In the genomic region with DNA sequence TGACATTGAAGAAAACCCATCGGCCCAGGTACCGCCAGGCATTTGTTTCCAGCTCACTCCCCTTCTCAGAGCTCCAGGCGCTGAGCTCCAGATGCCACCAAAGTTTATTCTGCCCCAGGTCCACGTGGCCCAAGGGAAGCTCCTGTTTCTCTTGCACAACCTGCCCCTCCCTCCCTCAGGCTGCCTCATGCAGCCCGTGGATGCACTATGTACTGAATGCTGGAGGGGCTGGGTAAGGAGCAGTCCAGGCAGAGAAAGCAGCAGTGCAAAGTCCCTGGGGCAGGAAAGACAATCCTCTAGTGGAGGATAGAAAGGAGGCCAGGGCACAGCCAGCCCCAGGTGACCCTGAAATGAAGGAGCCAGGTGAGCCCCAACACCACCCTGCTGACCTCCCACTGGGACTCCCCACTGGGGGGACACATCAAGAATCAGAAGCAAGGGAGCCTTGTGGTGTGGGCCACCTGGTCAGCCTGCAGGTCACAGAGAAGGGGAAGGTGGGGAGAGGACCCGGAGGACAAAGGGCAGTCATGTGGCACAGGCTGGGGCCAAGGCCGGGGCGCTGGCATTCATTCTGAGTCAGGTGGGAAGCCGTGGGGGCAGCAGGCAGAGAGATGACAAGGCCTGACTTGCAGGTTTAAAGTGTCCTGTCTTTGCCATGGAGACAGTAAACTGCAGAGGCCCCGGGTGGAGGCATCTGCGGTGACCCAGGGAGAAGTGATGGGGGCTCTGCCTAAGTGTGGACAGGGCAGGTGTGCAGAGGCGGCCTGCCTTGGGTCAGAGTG, we compare ENCODE assay signal across 23 cellular contexts.
DNase-seq lines count a peak whose midpoint lies in the region; ATAC-seq, FAIRE-seq and TF ChIP-seq lines count a peak whose summit lies in the region.
"Had no signal": no experiment of that assay in that cellular context is flagged by ENCODE, and none has a peak within 500 bp of the region (broad histone marks: within the 10 kb centered on the region; RNA-seq: fewer than 3 reads in every experiment).

No MANE protein-coding gene starts in this region.

- FAIRE-seq in urothelium cell line (lab: Jason Lieb, UNC) = peak; percentile 68
- FAIRE-seq: endometrium, islet of Langerhans had no signal

- TF ChIP-seq CTCF in left ventricle myocardium inferior (IDR thresholded peaks at IDR 0.05; ENCODE audit: borderline replicate concordance) = no peak
- TF ChIP-seq CTCF in Peyer's patch (IDR thresholded peaks at IDR 0.05) = no peak
- TF ChIP-seq CTCF in mucosa of descending colon (IDR thresholded peaks at IDR 0.05) = no peak

- H3K36me3 ChIP-seq in left ventricle myocardium inferior (no peaks in the 10 kb centered on the region), Peyer's patch (no peaks in the 10 kb centered on the region), mucosa of descending colon (ENCODE audit: low read depth) (no peaks in the 10 kb centered on the region)
- H3K36me3 ChIP-seq: colonic mucosa, HAP-1, right atrium auricular region, stomach, vagina had no signal

- peak; percentile 58 for ATAC-seq in mucosa of descending colon
- ATAC-seq: T-cell had no signal

- H3K4me3 ChIP-seq in left ventricle myocardium inferior = no peak overlapping the region
- H3K4me3 ChIP-seq in Peyer's patch = no peak overlapping the region
- H3K4me3 ChIP-seq in mucosa of descending colon = no peak overlapping the region
- H3K4me3 ChIP-seq: colonic mucosa, HAP-1, right atrium auricular region, stomach, vagina had no signal

- H3K4me1 ChIP-seq in left ventricle myocardium inferior (no peaks in the 10 kb centered on the region), Peyer's patch (no peaks in the 10 kb centered on the region), mucosa of descending colon (ENCODE audit: low read depth) (peaks cover 7% of the 10 kb centered on the region)
- H3K4me1 ChIP-seq: HAP-1, right atrium auricular region, stomach, vagina had no signal

- intact Hi-C loops in cardiac septum (cut with DNase I) (no loop called here), left ventricle myocardium inferior (cut with micrococcal nuclease) (no loop called here), mucosa of descending colon (cut with DNase I, micrococcal nuclease) (no loop called here)

- no peak overlapping the region for H3K27ac ChIP-seq in left ventricle myocardium inferior (replicated peaks)
- no peak overlapping the region for H3K27ac ChIP-seq in Peyer's patch
- H3K27ac ChIP-seq: colonic mucosa, right atrium auricular region, RWPE1, stomach, vagina had no signal

- TF ChIP-seq POLR2A in Peyer's patch (IDR thresholded peaks at IDR 0.05) = no peak

- H3K9me3 ChIP-seq in left ventricle myocardium inferior (replicated peaks) (peaks cover 11% of the 10 kb centered on the region), Peyer's patch (no peaks in the 10 kb centered on the region), mucosa of descending colon (no peaks in the 10 kb centered on the region)
- H3K9me3 ChIP-seq: colonic mucosa, HAP-1, stomach, vagina had no signal

- DNase-seq in cardiac septum (ENCODE audit: low spot score) (peak; percentile 57), left ventricle myocardium inferior (no peak), Peyer's patch (peak in 2 of 3 donors; percentile 32 to 40), mucosa of descending colon (peak in 1 of 3 donors; percentile 22), urothelium cell line (ENCODE audit: low spot score) (no peak), globus pallidus (ENCODE audit: low spot score) (no peak), NCI-H1930 (lab: John Stamatoyannopoulos, UW) (no peak)
- no peak for DNase-seq in activated CD8-positive, alpha-beta memory T cell treated with anti-CD3 and anti-CD28 coated beads for 24 hours
- DNase-seq: activated CD4-positive, alpha-beta T cell treated with anti-CD3 and anti-CD28 coated beads, Interleukin-2, amount 50 U/mL, for 4 hours; activated T-cell treated with anti-CD3 and anti-CD28 coated beads for 4 hours; CD4-positive, alpha-beta memory T cell; colonic mucosa; midbrain; NCI-H1092 treated with DMSO at 0.1 percent for 48 hours; NK-92 treated with Interleukin-12 subunit alpha and Interleukin-12 subunit beta, amount 100 ng/mL, for 24 hours; stomach; T-cell had no signal

- H3K27me3 ChIP-seq in left ventricle myocardium inferior (ENCODE audit: low read depth) (peaks cover 9% of the 10 kb centered on the region), Peyer's patch (no peaks in the 10 kb centered on the region)
- H3K27me3 ChIP-seq: colonic mucosa, right atrium auricular region, stomach, vagina had no signal

Comparison
In these comparisons a context has a peak if more than half of its experiments do, and no peak if none do; other contexts are left out.
1. DNase-seq: peak in cardiac septum (single experiment) and Peyer's patch (2 of 3); none in left ventricle myocardium inferior (single experiment), urothelium cell line (single experiment), activated CD8-positive, alpha-beta memory T cell treated with anti-CD3 and anti-CD28 coated beads for 24 hours (single experiment), globus pallidus (single experiment) and NCI-H1930 (0 of 2).